Comparison of ENCODE assay signal across 3 cellular contexts in genomic region chr2:69844560-69844959, GRCh38.
TF ChIP-seq lines count a peak whose summit lies in the region.

No MANE protein-coding gene starts in this region.

TF ChIP-seq in HepG2, 621 proteins besides CTCF, POLR2A, EP300 and RAD21 (continues in another document):
- no peak for TF ChIP-seq PRDM10 (CRISPR knock-in tag; IDR thresholded peaks at IDR 0.05; ENCODE audit: low read depth)
- TF ChIP-seq CEBPB (IDR thresholded peaks at IDR 0.05; ENCODE audit: borderline replicate concordance, low read depth, low read length), result peak; percentile 94
- no peak for TF ChIP-seq ARID4A (CRISPR knock-in tag; IDR thresholded peaks at IDR 0.05; ENCODE audit: borderline replicate concordance)
- no peak for TF ChIP-seq KLF13 (CRISPR knock-in tag; IDR thresholded peaks at IDR 0.05)
- TF ChIP-seq ZNF333 (CRISPR knock-in tag; IDR thresholded peaks at IDR 0.05; ENCODE audit: borderline replicate concordance), result no peak
- no peak for TF ChIP-seq TOPORS (CRISPR knock-in tag; IDR thresholded peaks at IDR 0.05)
- TF ChIP-seq JARID2 (CRISPR knock-in tag; IDR thresholded peaks at IDR 0.05; ENCODE audit: insufficient replicate concordance), result no peak

TF ChIP-seq in Ishikawa, 13 proteins besides CTCF, POLR2A, EP300 and RAD21:
- no peak for TF ChIP-seq USF1 (IDR thresholded peaks at IDR 0.05)
- peak; percentile 49 for TF ChIP-seq CEBPB (IDR thresholded peaks at IDR 0.05)
- TF ChIP-seq TAF1 (IDR thresholded peaks at IDR 0.05; ENCODE audit: low read depth), result no peak
- no peak for TF ChIP-seq NFIC (IDR thresholded peaks at IDR 0.05)
TF ChIP-seq in Ishikawa: peak in this region for 1.

TF ChIP-seq in K562, 482 proteins besides CTCF, POLR2A, EP300 and RAD21:
- no peak for TF ChIP-seq MXI1 (IDR thresholded peaks at IDR 0.05; ENCODE audit: low read depth, low read length)
- no peak for TF ChIP-seq ZNF174 (CRISPR knock-in tag; IDR thresholded peaks at IDR 0.05)
- peak; percentile 88 for TF ChIP-seq CEBPB (tag; IDR thresholded peaks at IDR 0.05)
- TF ChIP-seq RHOXF2B (CRISPR knock-in tag; conservative IDR thresholded peaks at IDR 0.05), result no peak
- TF ChIP-seq PRDM10 (IDR thresholded peaks at IDR 0.05; ENCODE audit: partially characterized antibody), result no peak
- TF ChIP-seq CEBPG (CRISPR knock-in tag; IDR thresholded peaks at IDR 0.05), result no peak
- TF ChIP-seq CEBPG (tag; conservative IDR thresholded peaks at IDR 0.05 in 1 of 2, IDR thresholded peaks at IDR 0.05 in 1 of 2), result peak; percentile 52 to 55; a peak in 3 of 4 replicates
- no peak for TF ChIP-seq PREB (CRISPR knock-in tag; IDR thresholded peaks at IDR 0.05)
- TF ChIP-seq ZNF212 (CRISPR knock-in tag; IDR thresholded peaks at IDR 0.05), result no peak
- TF ChIP-seq NR0B1 (IDR thresholded peaks at IDR 0.05; ENCODE audit: partially characterized antibody), result no peak
- no peak for TF ChIP-seq SIN3A (IDR thresholded peaks at IDR 0.05; ENCODE audit: borderline replicate concordance in 2 of 2, control insufficient read depth in 1 of 2, low read depth in 2 of 2, low read length in 2 of 2)
- no peak for TF ChIP-seq HDGF (IDR thresholded peaks at IDR 0.05)
